Comparison of ENCODE assay signal across 8 cellular contexts in the genomic region with DNA sequence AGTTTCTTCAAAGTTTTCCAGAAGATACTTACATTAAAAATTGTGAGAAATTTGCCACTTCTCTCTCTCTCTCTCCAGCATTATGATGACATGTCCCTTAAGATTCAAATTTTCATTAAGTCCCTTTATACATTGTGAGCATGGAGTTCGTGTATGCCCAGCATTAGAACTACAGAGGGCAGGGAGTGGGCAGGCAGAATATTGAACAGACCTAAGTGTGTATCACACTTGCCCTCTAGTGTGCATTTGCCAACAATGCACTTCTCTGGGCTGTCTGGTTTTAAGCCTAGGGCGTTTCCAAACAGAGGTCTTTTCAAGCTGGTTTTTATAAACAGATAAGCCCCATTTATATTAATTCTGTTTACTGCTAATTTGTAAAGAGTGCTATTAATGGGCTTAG. TPM values are rescaled to one million over a fixed set of nuclear protein-coding genes. Genes with fewer than 3 reads are reported as not detected.
DNase-seq lines count a peak whose midpoint lies in the region; ATAC-seq, FAIRE-seq and TF ChIP-seq lines count a peak whose summit lies in the region.

No MANE protein-coding gene starts in this region.

- H2BK20ac ChIP-seq in H1 (ENCODE audit: low read length): no peak overlapping the region

- no peak overlapping the region for H3K4me3 Mint-ChIP-seq in activated CD4-positive, alpha-beta T cell treated with anti-CD3 and anti-CD28 coated beads for 36 hours
- H3K4me3 Mint-ChIP-seq in mesothelial cell of epicardium: no peak overlapping the region

- WGBS in H1 (ENCODE audit: extremely low coverage in 1 of 2, insufficient coverage in 1 of 2, insufficient read length in 1 of 2, insufficient replicate concordance in 2 of 2, low coverage in 1 of 2, low lambda C conversion rate in 2 of 2, missing lambda C conversion rate in 1 of 2), 2 experiments: 43% methylated on average over 2 of the region's 2 CpGs; no CpG with 5 or more reads in 1 of the 2 experiments

- no peak for FAIRE-seq in H1 (lab: Jason Lieb, UNC)

- no peak overlapping the region for H3K4me2 ChIP-seq in H1 (ENCODE audit: insufficient read depth in 1 of 2, low read depth in 2 of 2, low read length in 2 of 2)

- no peak overlapping the region for H3K9ac ChIP-seq in H1 (replicated peaks in 1 of 4; ENCODE audit: extremely low read depth in 1 of 4, low read depth in 3 of 4, low read length in 3 of 4)

- peak; percentile 71 to 77 for TF ChIP-seq RAD21 in H1 (IDR thresholded peaks at IDR 0.05 in 1 of 2, conservative IDR thresholded peaks at IDR 0.05 in 1 of 2; ENCODE audit: low read depth in 2 of 2, low read length in 2 of 2)

- no peak overlapping the region for H2BK12ac ChIP-seq in H1 (ENCODE audit: low read depth, low read length)

- POLR2A ChIA-PET in activated CD4-positive, alpha-beta T cell treated with anti-CD3 and anti-CD28 coated beads for 36 hours (lab: Charles Lee): no interaction called here
- POLR2A ChIA-PET in H1 (lab: Charles Lee; ENCODE audit: partially characterized antibody): no interaction called here

- no peak overlapping the region for H3K27ac Mint-ChIP-seq in activated CD4-positive, alpha-beta T cell treated with anti-CD3 and anti-CD28 coated beads for 36 hours
- H3K27ac Mint-ChIP-seq in mesothelial cell of epicardium: no peak overlapping the region

- H3K23ac ChIP-seq in H1 (ENCODE audit: insufficient read length): no peak overlapping the region

- H3K14ac ChIP-seq in H1 (ENCODE audit: insufficient read length): no peak overlapping the region

- H3K18ac ChIP-seq in H1 (ENCODE audit: extremely low read depth, low read length): no peak overlapping the region

- CTCF ChIA-PET in activated CD4-positive, alpha-beta T cell treated with anti-CD3 and anti-CD28 coated beads for 36 hours (lab: Charles Lee): interaction anchor here (0.7 kb wide), 1 partner anchor 963 kb away, joined by 3 read pairs; no protein-coding TSS in a partner anchor
- CTCF ChIA-PET in H1 (lab: Charles Lee; ENCODE audit: partially characterized antibody): interaction anchor here (0.6 to 3.1 kb wide), 11 partner anchors 8 to 766 kb away, joined by 3 to 16 read pairs (median 4); no protein-coding TSS in a partner anchor

- no peak overlapping the region for H3K27ac ChIP-seq in H1 (ENCODE audit: low read depth, low read length)

- no peaks in the 10 kb centered on the region for H4K20me1 ChIP-seq in H1 (replicated peaks in 1 of 2; ENCODE audit: control insufficient read depth in 1 of 2, insufficient read depth in 2 of 2, low read length in 2 of 2)

- no peaks in the 10 kb centered on the region for H3K79me2 ChIP-seq in H1 (ENCODE audit: control insufficient read depth in 1 of 2, insufficient read depth in 2 of 2, low read length in 2 of 2)

- peak in 2 of 3 experiments; percentile 49 to 65; a peak in 3 of 4 replicates for TF ChIP-seq CTCF in H1 (IDR thresholded peaks at IDR 0.05; ENCODE audit: control extremely low read depth in 1 of 3, insufficient read depth in 1 of 3, low read depth in 1 of 3, low read length in 3 of 3)
- peak; percentile 55 for TF ChIP-seq CTCF in mesothelial cell of epicardium (IDR thresholded peaks at IDR 0.05; ENCODE audit: unreplicated experiment)

- H2AFZ ChIP-seq in H1 (ENCODE audit: low read length): no peak overlapping the region

- no peak overlapping the region for H2BK5ac ChIP-seq in H1 (ENCODE audit: low read depth, low read length)

- H3K23me2 ChIP-seq in H1 (ENCODE audit: low read depth, low read length): no peaks in the 10 kb centered on the region

- H2AK5ac ChIP-seq in H1 (ENCODE audit: low read depth, low read length): no peak overlapping the region

- no peak overlapping the region for H3K56ac ChIP-seq in H1 (replicated peaks; ENCODE audit: insufficient read length, low read depth, low read length)

- ATAC-seq in activated CD4-positive, alpha-beta T cell treated with anti-CD3 and anti-CD28 coated beads for 36 hours: peak; percentile 81
- peak; percentile 94 for ATAC-seq in GM21367 (IDR thresholded peaks at IDR 0.05; ENCODE audit: unreplicated experiment)
- peak; percentile 90 for ATAC-seq in HG03460 (IDR thresholded peaks at IDR 0.05; ENCODE audit: unreplicated experiment)

- H2BK120ac ChIP-seq in H1 (replicated peaks; ENCODE audit: low read depth, low read length): no peak overlapping the region

- H3K9me3 ChIP-seq in H1 (ENCODE audit: insufficient read depth in 2 of 2, low read depth in 1 of 2, low read length in 1 of 2): no peaks in the 10 kb centered on the region

- no peaks in the 10 kb centered on the region for H3K36me3 Mint-ChIP-seq in activated CD4-positive, alpha-beta T cell treated with anti-CD3 and anti-CD28 coated beads for 36 hours (ENCODE audit: low read depth)
- H3K36me3 Mint-ChIP-seq in mesothelial cell of epicardium: no peaks in the 10 kb centered on the region

- H3K9me3 Mint-ChIP-seq in activated CD4-positive, alpha-beta T cell treated with anti-CD3 and anti-CD28 coated beads for 36 hours (ENCODE audit: low read depth): no peaks in the 10 kb centered on the region
- no peaks in the 10 kb centered on the region for H3K9me3 Mint-ChIP-seq in mesothelial cell of epicardium

- intact Hi-C loops in activated CD4-positive, alpha-beta T cell treated with anti-CD3 and anti-CD28 coated beads for 36 hours (cut with DNase I, micrococcal nuclease): no loop called here

- no peak overlapping the region for H2BK15ac ChIP-seq in H1 (ENCODE audit: low read length)

- no peak for TF ChIP-seq EP300 in H1 (IDR thresholded peaks at IDR 0.05; ENCODE audit: borderline replicate concordance in 1 of 2, low read depth in 2 of 2, low read length in 2 of 2)

- no peak overlapping the region for H4K91ac ChIP-seq in H1 (replicated peaks; ENCODE audit: insufficient read length, low read length)

- peaks cover 4% of the 10 kb centered on the region for H3K27me3 Mint-ChIP-seq in activated CD4-positive, alpha-beta T cell treated with anti-CD3 and anti-CD28 coated beads for 36 hours
- H3K27me3 Mint-ChIP-seq in mesothelial cell of epicardium (ENCODE audit: low read depth): peaks cover 45% of the 10 kb centered on the region

- H3K36me3 ChIP-seq in H1 (ENCODE audit: control insufficient read depth in 2 of 4, insufficient read depth in 4 of 4, low read length in 3 of 4): no peaks in the 10 kb centered on the region

- H3K4ac ChIP-seq in H1 (replicated peaks; ENCODE audit: insufficient read length, low read depth, low read length): no peak overlapping the region

- no peak overlapping the region for H4K8ac ChIP-seq in H1 (ENCODE audit: extremely low read depth, insufficient read depth, low read length)

- no peak overlapping the region for H4K5ac ChIP-seq in H1 (ENCODE audit: insufficient read length, low read depth, low read length)

- peak; percentile 30 for DNase-seq in activated CD4-positive, alpha-beta T cell treated with anti-CD3 and anti-CD28 coated beads for 36 hours
- DNase-seq in activated CD4-positive, alpha-beta T cell treated with anti-CD3 and anti-CD28 coated beads for 1 hour: no peak
- DNase-seq in RKO (ENCODE audit: low spot score) (peak; percentile 67), H1 (ENCODE audit: low read depth in 1 of 2, low spot score in 2 of 2) (no peak), mesothelial cell of epicardium (ENCODE audit: low spot score in 2 of 2, unreplicated experiment in 2 of 2) (no peak), DMS79 treated with DMSO at 0.1 percent for 48 hours (lab: John Stamatoyannopoulos, UW) (no peak)

- H3K4me3 ChIP-seq in H1 (ENCODE audit: extremely low read depth in 1 of 4, insufficient read depth in 2 of 4, low read depth in 3 of 4, low read length in 4 of 4): no peak overlapping the region

- H3K4me1 Mint-ChIP-seq in activated CD4-positive, alpha-beta T cell treated with anti-CD3 and anti-CD28 coated beads for 36 hours: no peaks in the 10 kb centered on the region
- H3K4me1 Mint-ChIP-seq in mesothelial cell of epicardium: no peaks in the 10 kb centered on the region

- H3K4me1 ChIP-seq in H1 (replicated peaks in 1 of 4; ENCODE audit: control insufficient read depth in 3 of 4, insufficient read depth in 4 of 4, low read length in 3 of 4): no peaks in the 10 kb centered on the region

- H3K27me3 ChIP-seq in H1 (replicated peaks in 1 of 4; ENCODE audit: control insufficient read depth in 3 of 4, extremely low read depth in 1 of 4, insufficient read depth in 3 of 4, low read length in 3 of 4): no peaks in the 10 kb centered on the region

- H3K79me1 ChIP-seq in H1 (ENCODE audit: low read depth, low read length): no peaks in the 10 kb centered on the region

- TF ChIP-seq POLR2A in H1 (IDR thresholded peaks at IDR 0.05; ENCODE audit: control extremely low read depth in 1 of 2, low read depth in 2 of 2, low read length in 2 of 2): no peak

TF ChIP-seq in H1, 55 proteins besides CTCF, POLR2A, EP300 and RAD21 (continues in another document):
- TF ChIP-seq, protein P1, sequence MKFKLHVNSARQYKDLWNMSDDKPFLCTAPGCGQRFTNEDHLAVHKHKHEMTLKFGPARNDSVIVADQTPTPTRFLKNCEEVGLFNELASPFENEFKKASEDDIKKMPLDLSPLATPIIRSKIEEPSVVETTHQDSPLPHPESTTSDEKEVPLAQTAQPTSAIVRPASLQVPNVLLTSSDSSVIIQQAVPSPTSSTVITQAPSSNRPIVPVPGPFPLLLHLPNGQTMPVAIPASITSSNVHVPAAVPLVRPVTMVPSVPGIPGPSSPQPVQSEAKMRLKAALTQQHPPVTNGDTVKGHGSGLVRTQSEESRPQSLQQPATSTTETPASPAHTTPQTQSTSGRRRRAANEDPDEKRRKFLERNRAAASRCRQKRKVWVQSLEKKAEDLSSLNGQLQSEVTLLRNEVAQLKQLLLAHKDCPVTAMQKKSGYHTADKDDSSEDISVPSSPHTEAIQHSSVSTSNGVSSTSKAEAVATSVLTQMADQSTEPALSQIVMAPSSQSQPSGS (IDR thresholded peaks at IDR 0.05; ENCODE audit: low read length): no peak
- TF ChIP-seq ASH2L (IDR thresholded peaks at IDR 0.05; ENCODE audit: low read length) (no peak), CHD2 (IDR thresholded peaks at IDR 0.05; ENCODE audit: low read length) (no peak), SRF (IDR thresholded peaks at IDR 0.05; ENCODE audit: low read depth, low read length) (no peak), RFX5 (IDR thresholded peaks at IDR 0.05; ENCODE audit: borderline replicate concordance, low read depth, low read length) (no peak), SP4 (IDR thresholded peaks at IDR 0.05; ENCODE audit: low read length) (no peak), SIX5 (IDR thresholded peaks at IDR 0.05; ENCODE audit: low read depth, low read length) (no peak)

RNA-seq across cellular contexts. Expression of a gene that starts 28.3 kb away (rescaled TPM):
- total RNA-seq in activated CD4-positive, alpha-beta T cell treated with anti-CD3 and anti-CD28 coated beads for 36 hours: 10 to 100 TPM; 94.0 to 96.3 TPM
- total RNA-seq in H1 (2021; fragmentation: NEBNext Ultra II Directional; extraction: Animal tissue kit (Norgen Biotek cat#: 25700)): 65.9 and 75.1 TPM in 2 replicates
- polyA plus RNA-seq in H1 (2011; rRNA removed): 10.2 and 15.2 TPM in 2 replicates
- 26.0 TPM for polyA plus RNA-seq in H1 (2011; cell fraction: cytosol; rRNA removed)
- polyA plus RNA-seq in H1 (2011; cell fraction: nucleus; rRNA removed): 4.3 TPM
- polyA plus RNA-seq in H1 (2012, experiment 1 of 2): 36.1 to 77.3 TPM (median 39.6 TPM) in 4 replicates
- 20.3 TPM for polyA plus RNA-seq in H1 (2012, experiment 2 of 2)
- polyA plus RNA-seq in H1 (2013, experiment 1 of 2): 87.2 TPM
- polyA plus RNA-seq in H1 (2013, experiment 2 of 2): 96.4 TPM
- 8.1 and 9.8 TPM in 2 replicates for polyA minus RNA-seq in H1 (2011; rRNA and poly(A)+ RNA removed)
- polyA minus RNA-seq in H1 (2011; cell fraction: cytosol; rRNA and poly(A)+ RNA removed): 34.1 TPM
- polyA minus RNA-seq in H1 (2011; cell fraction: nucleus; rRNA and poly(A)+ RNA removed): 31.3 TPM
- total RNA-seq in mesothelial cell of epicardium: 30.0 to 34.0 TPM (median 33.7 TPM) in 3 replicates

Comparison
In these comparisons a context has a peak if more than half of its experiments do, and no peak if none do; other contexts are left out.
1. DNase-seq: peak in activated CD4-positive, alpha-beta T cell treated with anti-CD3 and anti-CD28 coated beads for 36 hours (single experiment) and RKO (single experiment); none in activated CD4-positive, alpha-beta T cell treated with anti-CD3 and anti-CD28 coated beads for 1 hour (single experiment), H1 (0 of 2), mesothelial cell of epicardium (0 of 2) and DMS79 treated with DMSO at 0.1 percent for 48 hours (single experiment).
2. Peak in every context shown above with its lines, with median percentiles within 50 percentile points of each other: ATAC-seq.